Comparison of ENCODE assay signal across 1 cellular context in the genomic region with DNA sequence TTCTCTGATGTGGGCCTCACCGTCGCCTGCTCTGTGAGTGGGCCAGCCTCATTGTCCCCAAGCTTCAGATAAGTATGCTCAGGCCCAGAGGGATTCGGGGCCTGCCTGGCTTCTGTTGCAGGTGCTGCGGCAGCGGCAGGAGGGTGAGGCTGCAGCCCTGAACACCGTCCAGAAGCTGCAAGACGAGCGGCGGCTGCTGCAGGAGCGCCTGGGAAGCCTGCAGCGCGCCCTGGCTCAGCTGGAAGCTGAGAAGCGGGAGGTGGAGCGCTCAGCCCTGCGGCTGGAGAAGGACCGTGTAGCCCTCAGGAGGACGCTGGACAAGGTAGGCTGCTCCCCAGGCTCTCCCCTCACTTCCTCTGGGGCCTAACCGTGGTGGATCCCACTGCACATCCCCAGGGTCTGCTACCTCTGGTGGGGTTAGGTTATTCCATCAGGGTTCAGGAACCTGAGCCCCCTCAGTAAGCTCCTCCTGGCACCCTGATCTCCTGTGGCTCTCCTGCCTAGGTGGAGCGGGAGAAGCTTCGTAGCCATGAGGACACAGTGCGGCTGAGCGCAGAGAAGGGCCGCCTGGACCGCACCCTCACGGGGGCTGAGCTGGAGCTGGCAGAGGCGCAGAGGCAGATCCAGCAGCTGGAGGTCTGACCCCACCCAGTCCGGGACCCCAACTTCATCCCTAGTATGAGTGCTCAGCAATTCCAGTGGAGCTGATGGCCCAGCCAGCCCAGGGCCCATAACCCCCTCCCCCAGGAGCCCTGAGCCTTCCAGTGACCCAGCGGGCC.
TF ChIP-seq lines count a peak whose summit lies in the region.

No MANE protein-coding gene starts in this region.

TF ChIP-seq in HEK293, 187 proteins besides CTCF, POLR2A, EP300 and RAD21 (continued from another document):
- TF ChIP-seq ZNF223 (tag by site-specific recombination; IDR thresholded peaks at IDR 0.05) = no peak
- TF ChIP-seq HOXC10 (CRISPR knock-in tag; IDR thresholded peaks at IDR 0.05) = no peak
- 0 out of 2 replicates have a peak, but pooled peaks have one; percentile 23 for TF ChIP-seq ZNF10 (tag by site-specific recombination; IDR thresholded peaks at IDR 0.05)
- no peak for TF ChIP-seq ZNF624 (tag by site-specific recombination; IDR thresholded peaks at IDR 0.05)
